In genomic region chr4:168362025-168362401, GRCh38 we compare ENCODE assay signal across 27 cellular contexts.
"Had no signal": no experiment of that assay in that cellular context is flagged by ENCODE, and none has a peak within 500 bp of the region (broad histone marks: within the 10 kb centered on the region; RNA-seq: fewer than 3 reads in every experiment).

No MANE protein-coding gene starts in this region.

- H3K27me3 Mint-ChIP-seq: activated B cell treated with CpG ODN at 0.5 μM for 24 hours; activated CD4-positive, alpha-beta memory T cell treated with anti-CD3 and anti-CD28 coated beads for 36 hours; activated CD4-positive, alpha-beta T cell treated with anti-CD3 and anti-CD28 coated beads, Interleukin-2, amount 10 ng/mL, durations not matched to agents 24 days and 14 days; activated naive CD8-positive, alpha-beta T cell treated with anti-CD3 and anti-CD28 coated beads, Interleukin-2, amount 50 U/mL, for 24 hours; brain; T-cell had no signal

- H3K4me1 Mint-ChIP-seq: activated B cell treated with CpG ODN at 0.5 μM for 24 hours, brain had no signal

- H3K36me3 Mint-ChIP-seq: brain had no signal

- ATAC-seq: activated naive CD4-positive, alpha-beta T cell treated with anti-CD3 and anti-CD28 coated beads, Interleukin-2, amount 50 U/mL, for 72 hours; activated naive CD8-positive, alpha-beta T cell treated with anti-CD3 and anti-CD28 coated beads, Interleukin-2, amount 50 U/mL, for 24 hours; activated T-cell treated with anti-CD3 and anti-CD28 coated beads, Interleukin-2, amount 50 U/mL, for 4 hours; T-cell had no signal

- H3K27ac Mint-ChIP-seq: activated B cell treated with CpG ODN at 0.5 μM for 24 hours; activated CD4-positive, alpha-beta memory T cell treated with anti-CD3 and anti-CD28 coated beads for 36 hours; activated CD4-positive, alpha-beta T cell treated with anti-CD3 and anti-CD28 coated beads, Interleukin-2, amount 10 ng/mL, durations not matched to agents 24 days and 14 days; activated naive CD4-positive, alpha-beta T cell treated with anti-CD3 and anti-CD28 coated beads, Interleukin-2, amount 50 U/mL, for 72 hours; activated naive CD8-positive, alpha-beta T cell treated with anti-CD3 and anti-CD28 coated beads, Interleukin-2, amount 50 U/mL, for 24 hours; brain; T-cell had no signal

- DNase-seq: activated B cell treated with CpG ODN at 0.5 μM for 24 hours; activated CD4-positive, alpha-beta memory T cell treated with anti-CD3 and anti-CD28 coated beads for 36 hours; activated CD4-positive, alpha-beta T cell treated with anti-CD3 and anti-CD28 coated beads for 1 hour; activated CD4-positive, alpha-beta T cell treated with anti-CD3 and anti-CD28 coated beads, Interleukin-2, amount 10 ng/mL, durations not matched to agents 24 days and 14 days; activated CD8-positive, alpha-beta memory T cell treated with anti-CD3 and anti-CD28 coated beads for 24 hours; activated effector memory CD4-positive, alpha-beta T cell treated with anti-CD3 and anti-CD28 coated beads, Interleukin-2, amount 50 U/mL, for 16 hours; activated naive CD4-positive, alpha-beta T cell treated with Interleukin-2 at 50 U/mL for 16 hours; activated naive CD8-positive, alpha-beta T cell treated with anti-CD3 and anti-CD28 coated beads, Interleukin-2, amount 50 U/mL, for 24 hours; activated T-cell treated with anti-CD3 and anti-CD28 coated beads, Interleukin-2, amount 50 U/mL, for 4 hours; amniotic stem cell; MG63; MV-4-11; NCI-H1092 treated with DMSO at 0.1 percent for 48 hours; NCI-H1417 treated with DMSO at 0.1 percent for 48 hours; NCI-H1694; NCI-H2029; NCI-H345; NCI-H510A; NCI-H526 treated with DMSO at 0.1 percent for 48 hours; NCI-H82; NK-92 treated with Interleukin-12 subunit alpha and Interleukin-12 subunit beta, amount 100 ng/mL, for 24 hours; Peyer's patch; T-cell; T-helper 2 cell; T1000 had no signal

- H3K4me3 Mint-ChIP-seq: activated B cell treated with CpG ODN at 0.5 μM for 24 hours; activated CD4-positive, alpha-beta memory T cell treated with anti-CD3 and anti-CD28 coated beads for 36 hours; activated CD4-positive, alpha-beta T cell treated with anti-CD3 and anti-CD28 coated beads, Interleukin-2, amount 10 ng/mL, durations not matched to agents 24 days and 14 days; activated naive CD8-positive, alpha-beta T cell treated with anti-CD3 and anti-CD28 coated beads, Interleukin-2, amount 50 U/mL, for 24 hours; activated T-cell treated with anti-CD3 and anti-CD28 coated beads, Interleukin-2, amount 50 U/mL, for 4 hours; brain; T-cell had no signal

- H3K9me3 Mint-ChIP-seq: activated B cell treated with CpG ODN at 0.5 μM for 24 hours had no signal
